8 cellular contexts compared by ENCODE assay signal in genomic region chr1:19704247-19705113, GRCh38. TPM values are rescaled to one million over a fixed set of nuclear protein-coding genes. Genes with fewer than 3 reads are reported as not detected.
A peak's percentile ranks its signal among the peaks of the same experiment; 100 is the strongest.
DNase-seq lines count a peak whose midpoint lies in the region; ATAC-seq and TF ChIP-seq lines count a peak whose summit lies in the region.

No MANE protein-coding gene starts in this region.

- H3K27ac ChIP-seq in hepatocyte = no peak overlapping the region

- H3K4me3 ChIP-seq in astrocyte of the cerebellum (ENCODE audit: low read depth, low read length) (no peak overlapping the region), hepatocyte (no peak overlapping the region), retinal pigment epithelial cell (ENCODE audit: low read length) (no peak overlapping the region)

- H3K79me2 ChIP-seq in hepatocyte = no peaks in the 10 kb centered on the region

- H4K20me1 ChIP-seq in hepatocyte (ENCODE audit: insufficient read depth, poor library complexity, severe bottlenecking) = no peaks in the 10 kb centered on the region

- TF ChIP-seq CTCF in astrocyte of the cerebellum (IDR thresholded peaks at IDR 0.05; ENCODE audit: low read depth, low read length, missing control alignments) = peak; percentile 94
- peak; percentile 90 for TF ChIP-seq CTCF in hepatocyte (IDR thresholded peaks at IDR 0.05; ENCODE audit: poor library complexity)
- peak; percentile 98 for TF ChIP-seq CTCF in retinal pigment epithelial cell (conservative IDR thresholded peaks at IDR 0.05; ENCODE audit: low read depth, low read length)

- POLR2A ChIA-PET in T-cell (lab: Charles Lee) = interaction anchor here in 1 of 2 donors (1.0 kb wide), 1 partner anchor 44 kb away, joined by 5 read pairs; no protein-coding TSS in a partner anchor

- H3K4me1 Mint-ChIP-seq in T-cell = peaks cover 5 to 18% (median 9%) of the 10 kb centered on the region in 3 donors

- peaks cover 11% of the 10 kb centered on the region for H3K36me3 Mint-ChIP-seq in T-cell

- no peaks in the 10 kb centered on the region for H3K9me3 ChIP-seq in hepatocyte (ENCODE audit: low read depth)

- no peak overlapping the region for H3K27ac Mint-ChIP-seq in T-cell

- peak overlapping the region; percentile 41 for H3K4me2 ChIP-seq in hepatocyte

- H3K9me2 ChIP-seq in hepatocyte (replicated peaks; ENCODE audit: insufficient read depth) = no peaks in the 10 kb centered on the region

- no peaks in the 10 kb centered on the region for H3K27me3 Mint-ChIP-seq in T-cell

- 21% methylated on average over 19 of the region's 19 CpGs for WGBS in hepatocyte (ENCODE audit: low lambda C conversion rate, missing lambda C conversion rate)

- in situ Hi-C loops in KBM-7 (cut with MboI; ENCODE audit: low pct_unique_long_range_greater_than_20kb, low sequenced_read_pairs) (no loop called here), astrocyte of the cerebellum (cut with HindIII; ENCODE audit: low sequenced_read_pairs) (loop anchor here (5.0 kb wide), 1 partner anchor 37 kb away; no protein-coding TSS in a partner anchor)

- CTCF ChIA-PET in T-cell (lab: Charles Lee) = interaction anchor here (0.6 to 4.2 kb wide), 12 partner anchors 8 to 363 kb away, joined by 3 to 60 read pairs (median 4); no protein-coding TSS in a partner anchor

- DNase-seq in EL (peak; percentile 67), KBM-7 (peak; percentile 56), T-cell (peak in 32 of 34 experiments; percentile 8 to 64 (median 42)), astrocyte of the cerebellum (ENCODE audit: low read depth) (peak; percentile 32), hepatocyte (ENCODE audit: low spot score) (peak; percentile 86), retinal pigment epithelial cell (ENCODE audit: low read depth) (peak; percentile 15)

- H3K4me3 Mint-ChIP-seq in T-cell = no peak overlapping the region

- no peaks in the 10 kb centered on the region for H3K9me3 Mint-ChIP-seq in T-cell

- no peaks in the 10 kb centered on the region for H3K36me3 ChIP-seq in hepatocyte (replicated peaks; ENCODE audit: insufficient read depth, low read depth)

- ATAC-seq in T-cell (replicated peaks in 1 of 4) (peak; percentile 70 to 84 (median 76)), HG02798 (IDR thresholded peaks at IDR 0.05; ENCODE audit: poor library complexity, unreplicated experiment) (no peak), HG02852 (IDR thresholded peaks at IDR 0.05; ENCODE audit: unreplicated experiment) (no peak)

- H3K27me3 ChIP-seq in hepatocyte = no peaks in the 10 kb centered on the region

- H3K4me1 ChIP-seq in hepatocyte (ENCODE audit: insufficient read depth) = no peaks in the 10 kb centered on the region

- no peak overlapping the region for H2AFZ ChIP-seq in hepatocyte

RNA-seq across cellular contexts. Expression of gene HTR6, which starts 39.8 kb away (rescaled TPM):
- total RNA-seq in T-cell = under 1 TPM; 0.16 to 0.90 (median 0.19) TPM
- not detected in 2 replicates for total RNA-seq in hepatocyte
- not detected in 2 replicates for polyA plus RNA-seq in hepatocyte

Comparison
In these comparisons a context has a peak if more than half of its experiments do, and no peak if none do; other contexts are left out.
1. DNase-seq: peak in every context shown above with its lines; median percentile 86 in hepatocyte; 67 in EL; 56 in KBM-7; 42 in T-cell; 32 in astrocyte of the cerebellum; 15 in retinal pigment epithelial cell.
2. ATAC-seq: peak in T-cell (4 of 4); none in HG02798 (single experiment) and HG02852 (single experiment).
3. Peak in every context shown above with its lines, with median percentiles within 50 percentile points of each other: CTCF ChIP-seq.